In genomic region chr10:133438711-133439273, GRCh38 we compare ENCODE assay signal across 9 cellular contexts. TPM values are rescaled to one million over a fixed set of nuclear protein-coding genes. Genes with fewer than 3 reads are reported as not detected.
DNase-seq lines count a peak whose midpoint lies in the region; ATAC-seq, FAIRE-seq and TF ChIP-seq lines count a peak whose summit lies in the region.
"Had no signal": no experiment of that assay in that cellular context is flagged by ENCODE, and none has a peak within 500 bp of the region (broad histone marks: within the 10 kb centered on the region; RNA-seq: fewer than 3 reads in every experiment).

No MANE protein-coding gene starts in this region.

- FAIRE-seq in frontal cortex (lab: Jason Lieb, UNC), result no peak

- no peak overlapping the region for H3K27ac Mint-ChIP-seq in endodermal cell

- H3K27me3 ChIP-seq in endodermal cell (ENCODE audit: control insufficient read depth, insufficient read depth, low read length, poor library complexity, severe bottlenecking), result no peaks in the 10 kb centered on the region
- H3K27me3 ChIP-seq: dorsolateral prefrontal cortex had no signal

- no peaks in the 10 kb centered on the region for H3K4me1 ChIP-seq in endodermal cell (ENCODE audit: control insufficient read depth, insufficient read depth, low read length)

- H3K9ac ChIP-seq in endodermal cell (ENCODE audit: extremely low read depth, low read length, poor library complexity, severe bottlenecking), result no peak overlapping the region

- CTCF ChIA-PET in GM10248 (lab: Yijun Ruan, JAX), result interaction anchor here (0.6 to 2.6 kb wide), 18 partner anchors 9 to 170 kb away, joined by 3 to 9 read pairs (median 3); no protein-coding TSS in a partner anchor

- TF ChIP-seq CTCF in AG10803 (conservative IDR thresholded peaks at IDR 0.05; ENCODE audit: low read length) (peak; percentile 36), GM10248 (IDR thresholded peaks at IDR 0.05; ENCODE audit: control extremely low read depth, extremely low read depth, low read depth, missing control alignments) (peak; percentile 41), endodermal cell (conservative IDR thresholded peaks at IDR 0.05) (no peak)

- no peak overlapping the region for H3K4me3 Mint-ChIP-seq in endodermal cell

- POLR2A ChIA-PET in GM10248 (lab: Yijun Ruan, JAX), result no interaction called here

- no peaks in the 10 kb centered on the region for H3K27me3 Mint-ChIP-seq in endodermal cell (ENCODE audit: insufficient read depth)

- H3K9me3 Mint-ChIP-seq in endodermal cell, result peaks cover 66% of the 10 kb centered on the region

- no peaks in the 10 kb centered on the region for H3K36me3 ChIP-seq in endodermal cell (ENCODE audit: control insufficient read depth, insufficient read depth, low read length)

- no peaks in the 10 kb centered on the region for H3K36me3 Mint-ChIP-seq in endodermal cell (ENCODE audit: low read depth)

- H3K9me3 ChIP-seq in endodermal cell (ENCODE audit: control insufficient read depth, low read length), result peaks cover 5% of the 10 kb centered on the region

- no peak for DNase-seq in AG10803 (ENCODE audit: low read depth)
- peak; percentile 64 for DNase-seq in GM10248 (ENCODE audit: extremely low spot score)
- peak; percentile 78 for DNase-seq in NAMALWA (ENCODE audit: low spot score)
- peak; percentile 38 for DNase-seq in endodermal cell
- DNase-seq in frontal cortex (ENCODE audit: low spot score in 2 of 2), result no peak
- no peak for DNase-seq in stimulated activated naive CD4-positive, alpha-beta T cell treated with Interleukin-2 at 50 U/mL for 16 hours (lab: John Stamatoyannopoulos, UW)
- no peak for DNase-seq in amygdala (lab: John Stamatoyannopoulos, UW)

- WGBS in endodermal cell (ENCODE audit: insufficient coverage in 1 of 2, insufficient read length in 1 of 2), 2 experiments, result 65 to 70% methylated on average over 8 to 11 of the region's 11 CpGs

- no peak overlapping the region for H3K27ac ChIP-seq in endodermal cell (ENCODE audit: low read depth, low read length)
- H3K27ac ChIP-seq: dorsolateral prefrontal cortex had no signal

- H3K4me1 Mint-ChIP-seq in endodermal cell, result no peaks in the 10 kb centered on the region

- H3K4me3 ChIP-seq in AG10803 (ENCODE audit: low read length), result no peak overlapping the region
- H3K4me3 ChIP-seq in endodermal cell (ENCODE audit: low read length), result no peak overlapping the region
- H3K4me3 ChIP-seq: dorsolateral prefrontal cortex had no signal

- ATAC-seq in GM19467 (IDR thresholded peaks at IDR 0.05; ENCODE audit: unreplicated experiment), result no peak

RNA-seq across cellular contexts. Expression of gene SPRN, which starts 14.4 kb away (rescaled TPM):
- total RNA-seq in endodermal cell (under 1 TPM; 0.11 to 0.24 TPM), frontal cortex (6.1 TPM)
- polyA plus RNA-seq in endodermal cell (2013, experiment 1 of 2), result 0.32 TPM
- polyA plus RNA-seq in endodermal cell (2013, experiment 2 of 2), result 0.33 TPM

RNA-seq across cellular contexts. Expression of gene SCART1, which starts 15.0 kb away (rescaled TPM):
- under 1 TPM; 0.37 to 0.80 TPM for total RNA-seq in endodermal cell
- 1.9 TPM for polyA plus RNA-seq in endodermal cell (2013, experiment 1 of 2)
- polyA plus RNA-seq in endodermal cell (2013, experiment 2 of 2), result 1.1 TPM
- under 0.01 TPM for total RNA-seq in frontal cortex

RNA-seq across cellular contexts. Expression of gene MTG1, which starts 44.8 kb away (rescaled TPM):
- 10 to 100 TPM; 71.3 to 86.0 TPM for total RNA-seq in endodermal cell
- 46.8 TPM for polyA plus RNA-seq in endodermal cell (2013, experiment 1 of 2)
- 45.4 TPM for polyA plus RNA-seq in endodermal cell (2013, experiment 2 of 2)
- 21.2 TPM for total RNA-seq in frontal cortex

RNA-seq across cellular contexts. Expression of gene PAOX, which starts 59.7 kb away (rescaled TPM):
- total RNA-seq in endodermal cell (10 to 100 TPM in 1 of 2 donors, 1 to 10 TPM in 1; 9.7 to 11.1 TPM), frontal cortex (7.7 TPM)
- 5.4 TPM for polyA plus RNA-seq in endodermal cell (2013, experiment 1 of 2)
- 5.5 TPM for polyA plus RNA-seq in endodermal cell (2013, experiment 2 of 2)

Comparison
In these comparisons a context has a peak if more than half of its experiments do, and no peak if none do; other contexts are left out.
1. DNase-seq: peak in GM10248 (single experiment), NAMALWA (single experiment) and endodermal cell (single experiment); none in AG10803 (single experiment), frontal cortex (0 of 2), stimulated activated naive CD4-positive, alpha-beta T cell treated with Interleukin-2 at 50 U/mL for 16 hours (single experiment) and amygdala (0 of 56).